Comparison of ENCODE assay signal across 26 cellular contexts in genomic region chr1:17646444-17647287, GRCh38.
DNase-seq lines count a peak whose midpoint lies in the region; ATAC-seq and TF ChIP-seq lines count a peak whose summit lies in the region.
"Had no signal": no experiment of that assay in that cellular context is flagged by ENCODE, and none has a peak within 500 bp of the region (broad histone marks: within the 10 kb centered on the region; RNA-seq: fewer than 3 reads in every experiment).

No MANE protein-coding gene starts in this region.

- ATAC-seq in left lobe of liver (peak; percentile 15), GM21515 (IDR thresholded peaks at IDR 0.05; ENCODE audit: unreplicated experiment) (no peak), GM21423 (IDR thresholded peaks at IDR 0.05; ENCODE audit: unreplicated experiment) (no peak)
- ATAC-seq: activated CD4-positive, alpha-beta T cell treated with anti-CD3 and anti-CD28 coated beads for 36 hours; activated CD8-positive, alpha-beta T cell treated with anti-CD3 and anti-CD28 coated beads, Interleukin-2, amount 10 ng/mL, durations not matched to agents 7 days and 5 days; activated naive CD4-positive, alpha-beta T cell treated with anti-CD3 and anti-CD28 coated beads, Interleukin-2, amount 50 U/mL, for 72 hours; gastroesophageal sphincter; lower lobe of right lung; natural killer cell had no signal

- no peak overlapping the region for H3K27ac ChIP-seq in 22Rv1
- H3K27ac ChIP-seq: lower lobe of right lung, ovary, Peyer's patch, SJSA1, transverse colon had no signal

- no peak overlapping the region for H3K27ac Mint-ChIP-seq in HFFc6
- H3K27ac Mint-ChIP-seq: activated CD4-positive, alpha-beta T cell treated with anti-CD3 and anti-CD28 coated beads for 36 hours; activated CD8-positive, alpha-beta T cell treated with anti-CD3 and anti-CD28 coated beads, Interleukin-2, amount 10 ng/mL, durations not matched to agents 7 days and 5 days; activated naive CD4-positive, alpha-beta T cell treated with anti-CD3 and anti-CD28 coated beads, Interleukin-2, amount 50 U/mL, for 72 hours; activated T-helper 2 cell treated with anti-CD3 and anti-CD28 coated beads, Interferon-gamma antibody, Interleukin-2, Interleukin-4, amounts not matched to agents 10 μg/mL and 5 μg/mL and 100 μg/mL, durations not matched to agents 14 hours and 24 hours and 36 hours; B cell; IgD-negative memory B cell; natural killer cell had no signal

- no peak overlapping the region; the same call in 1 of the 2 replicates for H3K4me3 Mint-ChIP-seq in HFFc6
- H3K4me3 Mint-ChIP-seq: activated CD4-positive, alpha-beta T cell treated with anti-CD3 and anti-CD28 coated beads for 36 hours; activated CD8-positive, alpha-beta T cell treated with anti-CD3 and anti-CD28 coated beads, Interleukin-2, amount 10 ng/mL, durations not matched to agents 7 days and 5 days; B cell; IgD-negative memory B cell; natural killer cell had no signal

- peak; percentile 16; the same call in 1 of the 2 replicates for TF ChIP-seq CTCF in 22Rv1 (IDR thresholded peaks at IDR 0.05)
- peak; percentile 50 for TF ChIP-seq CTCF in HFFc6 (IDR thresholded peaks at IDR 0.05)

- H3K9me3 Mint-ChIP-seq in HFFc6 = no peaks in the 10 kb centered on the region
- H3K9me3 Mint-ChIP-seq: activated naive CD4-positive, alpha-beta T cell treated with anti-CD3 and anti-CD28 coated beads, Interleukin-2, amount 50 U/mL, for 72 hours; activated T-helper 2 cell treated with anti-CD3 and anti-CD28 coated beads, Interferon-gamma antibody, Interleukin-2, Interleukin-4, amounts not matched to agents 10 μg/mL and 5 μg/mL and 100 μg/mL, durations not matched to agents 14 hours and 24 hours and 36 hours; IgD-negative memory B cell; natural killer cell had no signal

- H3K27me3 Mint-ChIP-seq in HFFc6 (ENCODE audit: insufficient read depth) = peaks cover 6% of the 10 kb centered on the region; the same call in 1 of the 2 replicates
- H3K27me3 Mint-ChIP-seq: activated CD4-positive, alpha-beta T cell treated with anti-CD3 and anti-CD28 coated beads for 36 hours had no signal

- H3K4me1 Mint-ChIP-seq in HFFc6 (ENCODE audit: low read depth) = no peaks in the 10 kb centered on the region
- H3K4me1 Mint-ChIP-seq: activated CD4-positive, alpha-beta T cell treated with anti-CD3 and anti-CD28 coated beads for 36 hours; B cell; natural killer cell had no signal

- peaks cover 6% of the 10 kb centered on the region; the same call in 1 of the 2 replicates for H3K36me3 Mint-ChIP-seq in HFFc6 (ENCODE audit: low read depth)
- H3K36me3 Mint-ChIP-seq: activated naive CD4-positive, alpha-beta T cell treated with anti-CD3 and anti-CD28 coated beads, Interleukin-2, amount 50 U/mL, for 72 hours; IgD-negative memory B cell; natural killer cell had no signal

- DNase-seq in HFFc6 (no peak), cerebellum (ENCODE audit: low spot score) (peak; percentile 55), left lobe of liver (ENCODE audit: low spot score) (no peak), kidney glomerular epithelial cell (lab: John Stamatoyannopoulos, UW) (no peak), SKM-1 (lab: John Stamatoyannopoulos, UW; ENCODE audit: unreplicated experiment) (no peak)
- DNase-seq: activated CD4-positive, alpha-beta T cell treated with anti-CD3 and anti-CD28 coated beads for 36 hours; activated CD8-positive, alpha-beta T cell treated with anti-CD3 and anti-CD28 coated beads, Interleukin-2, amount 10 ng/mL, durations not matched to agents 7 days and 5 days; DMS53; lower lobe of right lung; natural killer cell; NCI-H1105; NCI-H187 treated with DMSO at 0.1 percent for 48 hours; NCI-H524 treated with DMSO at 0.1 percent for 48 hours; ovary; Peyer's patch; stimulated activated CD4-positive, alpha-beta T cell treated with anti-CD3 and anti-CD28 coated beads, Interleukin-1b, Interleukin-23, amount 100 ng/mL, for 48 hours; transverse colon had no signal
